ENCODE assay signal across 1 cellular context in genomic region chr4:7103599-7104365, GRCh38.
A peak's percentile ranks its signal among the peaks of the same experiment; 100 is the strongest.
TF ChIP-seq lines count a peak whose summit lies in the region.

No MANE protein-coding gene starts in this region.

TF ChIP-seq in HepG2, 621 proteins besides CTCF, POLR2A, EP300 and RAD21 (continued from another document and continues in another):
- TF ChIP-seq ZNF687 (CRISPR knock-in tag; IDR thresholded peaks at IDR 0.05) (peak; percentile 70), MBD4 (IDR thresholded peaks at IDR 0.05; ENCODE audit: borderline replicate concordance, low read length) (no peak), ZNF33A (CRISPR knock-in tag; IDR thresholded peaks at IDR 0.05; ENCODE audit: borderline replicate concordance) (no peak), ZNF234 (CRISPR knock-in tag; conservative IDR thresholded peaks at IDR 0.05) (no peak), ZNF24 (IDR thresholded peaks at IDR 0.05) (no peak), NFYC (CRISPR knock-in tag; IDR thresholded peaks at IDR 0.05) (no peak), JUNB (CRISPR knock-in tag; IDR thresholded peaks at IDR 0.05; ENCODE audit: borderline replicate concordance) (no peak), NAIF1 (CRISPR knock-in tag; IDR thresholded peaks at IDR 0.05; ENCODE audit: borderline replicate concordance) (no peak), TEAD3 (CRISPR knock-in tag; optimal IDR thresholded peaks at IDR 0.05; ENCODE audit: borderline replicate concordance) (peak; percentile 70), MXD1 (CRISPR knock-in tag; IDR thresholded peaks at IDR 0.05) (no peak), ZNF7 (CRISPR knock-in tag; IDR thresholded peaks at IDR 0.05) (no peak), ZNF549 (CRISPR knock-in tag; IDR thresholded peaks at IDR 0.05) (peak; percentile 79; the same call in 1 of the 2 replicates), ZBTB1 (CRISPR knock-in tag; IDR thresholded peaks at IDR 0.05; ENCODE audit: borderline replicate concordance) (no peak), SP1 (IDR thresholded peaks at IDR 0.05) (no peak), SP1 (CRISPR knock-in tag; IDR thresholded peaks at IDR 0.05) (no peak; the same call in 1 of the 2 replicates), ZNF503 (CRISPR knock-in tag; IDR thresholded peaks at IDR 0.05) (peak; percentile 17; the same call in 1 of the 2 replicates), ZKSCAN8 (CRISPR knock-in tag; IDR thresholded peaks at IDR 0.05; ENCODE audit: borderline replicate concordance) (no peak), FOXC1 (CRISPR knock-in tag; IDR thresholded peaks at IDR 0.05; ENCODE audit: borderline replicate concordance) (no peak), RNF2 (conservative IDR thresholded peaks at IDR 0.05; ENCODE audit: low read depth) (no peak; the same call in 1 of the 2 replicates), ELF4 (CRISPR knock-in tag; IDR thresholded peaks at IDR 0.05; ENCODE audit: borderline replicate concordance) (0 out of 2 replicates have a peak, but pooled peaks have one; percentile 21), CEBPG (CRISPR knock-in tag; IDR thresholded peaks at IDR 0.05) (no peak), RFXAP (CRISPR knock-in tag; IDR thresholded peaks at IDR 0.05; ENCODE audit: borderline replicate concordance) (no peak; the same call in 1 of the 2 replicates), KDM3A (CRISPR knock-in tag; IDR thresholded peaks at IDR 0.05; ENCODE audit: low read depth) (no peak), MED8 (CRISPR knock-in tag; IDR thresholded peaks at IDR 0.05; ENCODE audit: insufficient replicate concordance) (peak; percentile 61), PAX8 (CRISPR knock-in tag; IDR thresholded peaks at IDR 0.05; ENCODE audit: borderline replicate concordance) (no peak), E2F5 (CRISPR knock-in tag; conservative IDR thresholded peaks at IDR 0.05) (no peak), ZFYVE20 (CRISPR knock-in tag; IDR thresholded peaks at IDR 0.05; ENCODE audit: borderline replicate concordance, low read depth) (no peak), ZBTB40 (IDR thresholded peaks at IDR 0.05) (no peak), ZBTB40 (CRISPR knock-in tag; IDR thresholded peaks at IDR 0.05) (peak; percentile 12; the same call in 1 of the 2 replicates), ZNF124 (CRISPR knock-in tag; IDR thresholded peaks at IDR 0.05) (no peak), GABPA (IDR thresholded peaks at IDR 0.05; ENCODE audit: low read depth, low read length) (no peak), GABPA (CRISPR knock-in tag; IDR thresholded peaks at IDR 0.05; ENCODE audit: low read depth) (peak; percentile 15; the same call in 1 of the 2 replicates), ZNF780A (CRISPR knock-in tag; IDR thresholded peaks at IDR 0.05) (no peak), ZNF598 (CRISPR knock-in tag; IDR thresholded peaks at IDR 0.05; ENCODE audit: borderline replicate concordance) (no peak; the same call in 1 of the 2 replicates), DMTF1 (CRISPR knock-in tag; IDR thresholded peaks at IDR 0.05) (no peak), BORCS8-MEF2B (CRISPR knock-in tag; IDR thresholded peaks at IDR 0.05) (peak; percentile 65; the same call in 1 of the 2 replicates), ASH2L (IDR thresholded peaks at IDR 0.05; ENCODE audit: insufficient read length, low read depth, low read length) (peak; percentile 96), THAP9 (CRISPR knock-in tag; IDR thresholded peaks at IDR 0.05; ENCODE audit: borderline replicate concordance) (peak; percentile 50), SETDB1 (CRISPR knock-in tag; IDR thresholded peaks at IDR 0.05; ENCODE audit: borderline replicate concordance) (no peak), KLF13 (CRISPR knock-in tag; IDR thresholded peaks at IDR 0.05) (no peak), ZNF629 (CRISPR knock-in tag; conservative IDR thresholded peaks at IDR 0.05) (peak; percentile 94), HMGA1 (CRISPR knock-in tag; conservative IDR thresholded peaks at IDR 0.05) (no peak), ZNF205 (CRISPR knock-in tag; IDR thresholded peaks at IDR 0.05) (no peak; the same call in 1 of the 2 replicates)
